ENCODE assay signal across 1 cellular context in the genomic region with DNA sequence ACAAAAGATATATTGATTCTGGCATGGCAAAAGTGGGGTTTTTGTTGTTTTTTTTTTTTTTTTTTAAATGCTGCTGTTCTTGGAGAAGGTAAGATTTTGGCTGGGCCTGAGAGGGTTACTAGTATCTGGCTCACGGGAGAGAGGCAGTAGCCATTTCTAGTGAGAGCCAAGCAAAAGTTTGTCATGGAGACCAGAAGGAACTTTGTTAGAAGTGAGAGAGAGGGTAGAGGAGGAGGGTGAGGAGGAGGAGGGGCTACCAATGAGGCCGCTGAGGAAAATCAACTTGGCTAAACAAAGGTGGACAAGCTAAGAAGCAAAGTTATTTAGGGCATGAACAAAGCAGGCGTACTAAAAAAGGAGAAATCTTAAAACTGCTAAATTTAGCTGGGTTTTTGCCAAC.
TF ChIP-seq lines count a peak whose summit lies in the region.

No MANE protein-coding gene starts in this region.

TF ChIP-seq in GM23338, 12 proteins besides CTCF, POLR2A, EP300 and RAD21 (continued from another document):
- TF ChIP-seq, protein P1, sequence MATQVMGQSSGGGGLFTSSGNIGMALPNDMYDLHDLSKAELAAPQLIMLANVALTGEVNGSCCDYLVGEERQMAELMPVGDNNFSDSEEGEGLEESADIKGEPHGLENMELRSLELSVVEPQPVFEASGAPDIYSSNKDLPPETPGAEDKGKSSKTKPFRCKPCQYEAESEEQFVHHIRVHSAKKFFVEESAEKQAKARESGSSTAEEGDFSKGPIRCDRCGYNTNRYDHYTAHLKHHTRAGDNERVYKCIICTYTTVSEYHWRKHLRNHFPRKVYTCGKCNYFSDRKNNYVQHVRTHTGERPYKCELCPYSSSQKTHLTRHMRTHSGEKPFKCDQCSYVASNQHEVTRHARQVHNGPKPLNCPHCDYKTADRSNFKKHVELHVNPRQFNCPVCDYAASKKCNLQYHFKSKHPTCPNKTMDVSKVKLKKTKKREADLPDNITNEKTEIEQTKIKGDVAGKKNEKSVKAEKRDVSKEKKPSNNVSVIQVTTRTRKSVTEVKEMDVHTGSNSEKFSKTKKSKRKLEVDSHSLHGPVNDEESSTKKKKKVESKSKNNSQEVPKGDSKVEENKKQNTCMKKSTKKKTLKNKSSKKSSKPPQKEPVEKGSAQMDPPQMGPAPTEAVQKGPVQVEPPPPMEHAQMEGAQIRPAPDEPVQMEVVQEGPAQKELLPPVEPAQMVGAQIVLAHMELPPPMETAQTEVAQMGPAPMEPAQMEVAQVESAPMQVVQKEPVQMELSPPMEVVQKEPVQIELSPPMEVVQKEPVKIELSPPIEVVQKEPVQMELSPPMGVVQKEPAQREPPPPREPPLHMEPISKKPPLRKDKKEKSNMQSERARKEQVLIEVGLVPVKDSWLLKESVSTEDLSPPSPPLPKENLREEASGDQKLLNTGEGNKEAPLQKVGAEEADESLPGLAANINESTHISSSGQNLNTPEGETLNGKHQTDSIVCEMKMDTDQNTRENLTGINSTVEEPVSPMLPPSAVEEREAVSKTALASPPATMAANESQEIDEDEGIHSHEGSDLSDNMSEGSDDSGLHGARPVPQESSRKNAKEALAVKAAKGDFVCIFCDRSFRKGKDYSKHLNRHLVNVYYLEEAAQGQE (IDR thresholded peaks at IDR 0.05; ENCODE audit: unreplicated experiment) = no peak
- TF ChIP-seq, protein P2, sequence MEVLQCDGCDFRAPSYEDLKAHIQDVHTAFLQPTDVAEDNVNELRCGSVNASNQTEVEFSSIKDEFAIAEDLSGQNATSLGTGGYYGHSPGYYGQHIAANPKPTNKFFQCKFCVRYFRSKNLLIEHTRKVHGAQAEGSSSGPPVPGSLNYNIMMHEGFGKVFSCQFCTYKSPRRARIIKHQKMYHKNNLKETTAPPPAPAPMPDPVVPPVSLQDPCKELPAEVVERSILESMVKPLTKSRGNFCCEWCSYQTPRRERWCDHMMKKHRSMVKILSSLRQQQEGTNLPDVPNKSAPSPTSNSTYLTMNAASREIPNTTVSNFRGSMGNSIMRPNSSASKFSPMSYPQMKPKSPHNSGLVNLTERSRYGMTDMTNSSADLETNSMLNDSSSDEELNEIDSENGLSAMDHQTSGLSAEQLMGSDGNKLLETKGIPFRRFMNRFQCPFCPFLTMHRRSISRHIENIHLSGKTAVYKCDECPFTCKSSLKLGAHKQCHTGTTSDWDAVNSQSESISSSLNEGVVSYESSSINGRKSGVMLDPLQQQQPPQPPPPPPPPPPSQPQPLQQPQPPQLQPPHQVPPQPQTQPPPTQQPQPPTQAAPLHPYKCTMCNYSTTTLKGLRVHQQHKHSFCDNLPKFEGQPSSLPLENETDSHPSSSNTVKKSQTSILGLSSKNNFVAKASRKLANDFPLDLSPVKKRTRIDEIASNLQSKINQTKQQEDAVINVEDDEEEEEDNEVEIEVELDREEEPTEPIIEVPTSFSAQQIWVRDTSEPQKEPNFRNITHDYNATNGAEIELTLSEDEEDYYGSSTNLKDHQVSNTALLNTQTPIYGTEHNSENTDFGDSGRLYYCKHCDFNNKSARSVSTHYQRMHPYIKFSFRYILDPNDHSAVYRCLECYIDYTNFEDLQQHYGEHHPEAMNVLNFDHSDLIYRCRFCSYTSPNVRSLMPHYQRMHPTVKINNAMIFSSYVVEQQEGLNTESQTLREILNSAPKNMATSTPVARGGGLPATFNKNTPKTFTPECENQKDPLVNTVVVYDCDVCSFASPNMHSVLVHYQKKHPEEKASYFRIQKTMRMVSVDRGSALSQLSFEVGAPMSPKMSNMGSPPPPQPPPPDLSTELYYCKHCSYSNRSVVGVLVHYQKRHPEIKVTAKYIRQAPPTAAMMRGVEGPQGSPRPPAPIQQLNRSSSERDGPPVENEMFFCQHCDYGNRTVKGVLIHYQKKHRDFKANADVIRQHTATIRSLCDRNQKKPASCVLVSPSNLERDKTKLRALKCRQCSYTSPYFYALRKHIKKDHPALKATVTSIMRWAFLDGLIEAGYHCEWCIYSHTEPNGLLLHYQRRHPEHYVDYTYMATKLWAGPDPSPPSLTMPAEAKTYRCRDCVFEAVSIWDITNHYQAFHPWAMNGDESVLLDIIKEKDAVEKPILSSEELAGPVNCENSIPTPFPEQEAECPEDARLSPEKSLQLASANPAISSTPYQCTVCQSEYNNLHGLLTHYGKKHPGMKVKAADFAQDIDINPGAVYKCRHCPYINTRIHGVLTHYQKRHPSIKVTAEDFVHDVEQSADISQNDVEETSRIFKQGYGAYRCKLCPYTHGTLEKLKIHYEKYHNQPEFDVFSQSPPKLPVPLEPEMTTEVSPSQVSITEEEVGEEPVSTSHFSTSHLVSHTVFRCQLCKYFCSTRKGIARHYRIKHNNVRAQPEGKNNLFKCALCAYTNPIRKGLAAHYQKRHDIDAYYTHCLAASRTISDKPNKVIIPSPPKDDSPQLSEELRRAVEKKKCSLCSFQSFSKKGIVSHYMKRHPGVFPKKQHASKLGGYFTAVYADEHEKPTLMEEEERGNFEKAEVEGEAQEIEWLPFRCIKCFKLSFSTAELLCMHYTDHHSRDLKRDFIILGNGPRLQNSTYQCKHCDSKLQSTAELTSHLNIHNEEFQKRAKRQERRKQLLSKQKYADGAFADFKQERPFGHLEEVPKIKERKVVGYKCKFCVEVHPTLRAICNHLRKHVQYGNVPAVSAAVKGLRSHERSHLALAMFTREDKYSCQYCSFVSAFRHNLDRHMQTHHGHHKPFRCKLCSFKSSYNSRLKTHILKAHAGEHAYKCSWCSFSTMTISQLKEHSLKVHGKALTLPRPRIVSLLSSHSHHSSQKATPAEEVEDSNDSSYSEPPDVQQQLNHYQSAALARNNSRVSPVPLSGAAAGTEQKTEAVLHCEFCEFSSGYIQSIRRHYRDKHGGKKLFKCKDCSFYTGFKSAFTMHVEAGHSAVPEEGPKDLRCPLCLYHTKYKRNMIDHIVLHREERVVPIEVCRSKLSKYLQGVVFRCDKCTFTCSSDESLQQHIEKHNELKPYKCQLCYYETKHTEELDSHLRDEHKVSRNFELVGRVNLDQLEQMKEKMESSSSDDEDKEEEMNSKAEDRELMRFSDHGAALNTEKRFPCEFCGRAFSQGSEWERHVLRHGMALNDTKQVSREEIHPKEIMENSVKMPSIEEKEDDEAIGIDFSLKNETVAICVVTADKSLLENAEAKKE (CRISPR knock-in tag; IDR thresholded peaks at IDR 0.05) = no peak
- TF ChIP-seq POLR2AphosphoS5 (IDR thresholded peaks at IDR 0.05; ENCODE audit: low read depth) = no peak
- no peak for TF ChIP-seq JUNB (IDR thresholded peaks at IDR 0.05; ENCODE audit: unreplicated experiment)
- no peak for TF ChIP-seq ZNF114 (CRISPR knock-in tag; IDR thresholded peaks at IDR 0.05)
- TF ChIP-seq EZH2 (IDR thresholded peaks at IDR 0.05; ENCODE audit: low read depth, unreplicated experiment) = no peak
- TF ChIP-seq ZNF331 (CRISPR knock-in tag; IDR thresholded peaks at IDR 0.05; ENCODE audit: low read depth) = no peak
- no peak for TF ChIP-seq NANOG (IDR thresholded peaks at IDR 0.05; ENCODE audit: borderline replicate concordance)
